19 cellular contexts compared by ENCODE assay signal in genomic region chr22:47334596-47334995, GRCh38.
DNase-seq lines count a peak whose midpoint lies in the region; ATAC-seq and TF ChIP-seq lines count a peak whose summit lies in the region.
"Had no signal": no experiment of that assay in that cellular context is flagged by ENCODE, and none has a peak within 500 bp of the region (broad histone marks: within the 10 kb centered on the region; RNA-seq: fewer than 3 reads in every experiment).

No MANE protein-coding gene starts in this region.

- no peaks in the 10 kb centered on the region for H3K4me1 Mint-ChIP-seq in osteocyte (ENCODE audit: unreplicated experiment)
- H3K4me1 Mint-ChIP-seq in mesothelial cell of epicardium: no peaks in the 10 kb centered on the region
- H3K4me1 Mint-ChIP-seq in WTC11: no peaks in the 10 kb centered on the region; the same call in 1 of the 2 replicates
- H3K4me1 Mint-ChIP-seq: B cell; CD4-positive, CD25-positive, alpha-beta regulatory T cell had no signal

- H3K9me3 Mint-ChIP-seq in osteocyte (ENCODE audit: unreplicated experiment): peaks cover 22% of the 10 kb centered on the region
- peaks cover 77% of the 10 kb centered on the region for H3K9me3 Mint-ChIP-seq in mesothelial cell of epicardium
- peaks cover 56% of the 10 kb centered on the region for H3K9me3 Mint-ChIP-seq in WTC11

- H3K27ac Mint-ChIP-seq in osteocyte (ENCODE audit: unreplicated experiment): no peak overlapping the region
- H3K27ac Mint-ChIP-seq in mesothelial cell of epicardium: no peak overlapping the region
- H3K27ac Mint-ChIP-seq in WTC11: no peak overlapping the region
- H3K27ac Mint-ChIP-seq: B cell; CD4-positive, CD25-positive, alpha-beta regulatory T cell; CD8-positive, alpha-beta memory T cell had no signal

- peak overlapping the region; percentile 13; the same call in 1 of the 2 replicates for H3K27ac ChIP-seq in C4-2B
- H3K27ac ChIP-seq: BLaER1 treated with 17β-estradiol and CSF1 and Interleukin-3, amounts not matched to agents 10 nM and 100 nM; GM23248; HL-60 had no signal

- peak; percentile 78 to 94 for DNase-seq in NCI-H524 (lab: John Stamatoyannopoulos, UW)
- peak; percentile 33 for DNase-seq in SHP77 treated with DMSO at 0.1 percent for 48 hours (lab: John Stamatoyannopoulos, UW)
- peak; percentile 53 for DNase-seq in osteocyte (ENCODE audit: extremely low spot score, unreplicated experiment)
- DNase-seq in mesothelial cell of epicardium (ENCODE audit: low spot score in 2 of 2, unreplicated experiment in 2 of 2): no peak
- no peak for DNase-seq in WTC11 (ENCODE audit: low spot score)
- DNase-seq: CD4-positive, CD25-positive, alpha-beta regulatory T cell; CD8-positive, alpha-beta memory T cell; COR-L47; DMS 273 treated with DMSO at 0.1 percent for 48 hours; DMS53; DND-41; EL; GM23248 had no signal

- H3K27me3 Mint-ChIP-seq in osteocyte (ENCODE audit: unreplicated experiment): no peaks in the 10 kb centered on the region
- H3K27me3 Mint-ChIP-seq in mesothelial cell of epicardium (ENCODE audit: low read depth): no peaks in the 10 kb centered on the region
- H3K27me3 Mint-ChIP-seq in WTC11 (ENCODE audit: low read depth): peaks cover 5% of the 10 kb centered on the region; the same call in 1 of the 2 replicates

- H3K4me3 Mint-ChIP-seq in osteocyte (ENCODE audit: unreplicated experiment): no peak overlapping the region
- no peak overlapping the region for H3K4me3 Mint-ChIP-seq in mesothelial cell of epicardium
- H3K4me3 Mint-ChIP-seq in WTC11: no peak overlapping the region
- H3K4me3 Mint-ChIP-seq: B cell; CD4-positive, CD25-positive, alpha-beta regulatory T cell; CD8-positive, alpha-beta memory T cell had no signal

- H3K36me3 Mint-ChIP-seq in osteocyte (ENCODE audit: unreplicated experiment) (no peaks in the 10 kb centered on the region), mesothelial cell of epicardium (peaks cover 7% of the 10 kb centered on the region), WTC11 (peaks cover 19% of the 10 kb centered on the region)
- H3K36me3 Mint-ChIP-seq: CD4-positive, CD25-positive, alpha-beta regulatory T cell had no signal

- CTCF ChIA-PET in WTC11 (lab: Charles Lee): no interaction called here

- POLR2A ChIA-PET in WTC11 (lab: Charles Lee): no interaction called here

- TF ChIP-seq CTCF in C4-2B (conservative IDR thresholded peaks at IDR 0.05): no peak
- no peak for TF ChIP-seq CTCF in osteocyte (IDR thresholded peaks at IDR 0.05)
- TF ChIP-seq CTCF in mesothelial cell of epicardium (IDR thresholded peaks at IDR 0.05; ENCODE audit: unreplicated experiment): no peak
- TF ChIP-seq CTCF in WTC11 (IDR thresholded peaks at IDR 0.05): no peak

- ATAC-seq in GM18520 (IDR thresholded peaks at IDR 0.05; ENCODE audit: unreplicated experiment) (no peak), WTC11 (no peak)
- ATAC-seq: GM12878 had no signal

TF ChIP-seq in WTC11, 78 proteins besides CTCF, POLR2A, EP300 and RAD21:
- TF ChIP-seq ZNF532 (CRISPR knock-in tag; IDR thresholded peaks at IDR 0.05; ENCODE audit: borderline replicate concordance): no peak
- TF ChIP-seq FOXP4 (CRISPR knock-in tag; IDR thresholded peaks at IDR 0.05): no peak
- TF ChIP-seq FOXJ3 (CRISPR knock-in tag; IDR thresholded peaks at IDR 0.05; ENCODE audit: borderline replicate concordance): no peak
- no peak for TF ChIP-seq ZNF425 (CRISPR knock-in tag; conservative IDR thresholded peaks at IDR 0.05)
- no peak for TF ChIP-seq NR2C2 (CRISPR knock-in tag; IDR thresholded peaks at IDR 0.05)
- TF ChIP-seq USF2 (CRISPR knock-in tag; IDR thresholded peaks at IDR 0.05): no peak
- no peak for TF ChIP-seq SOX15 (CRISPR knock-in tag; IDR thresholded peaks at IDR 0.05)
- TF ChIP-seq NR1H2 (CRISPR knock-in tag; IDR thresholded peaks at IDR 0.05): no peak

Comparison
In these comparisons a context has a peak if more than half of its experiments do, and no peak if none do; other contexts are left out.
1. DNase-seq: peak in NCI-H524 (2 of 2), SHP77 treated with DMSO at 0.1 percent for 48 hours (single experiment) and osteocyte (single experiment); none in mesothelial cell of epicardium (0 of 2) and WTC11 (single experiment).